ENCODE assay signal across 28 cellular contexts in the genomic region with DNA sequence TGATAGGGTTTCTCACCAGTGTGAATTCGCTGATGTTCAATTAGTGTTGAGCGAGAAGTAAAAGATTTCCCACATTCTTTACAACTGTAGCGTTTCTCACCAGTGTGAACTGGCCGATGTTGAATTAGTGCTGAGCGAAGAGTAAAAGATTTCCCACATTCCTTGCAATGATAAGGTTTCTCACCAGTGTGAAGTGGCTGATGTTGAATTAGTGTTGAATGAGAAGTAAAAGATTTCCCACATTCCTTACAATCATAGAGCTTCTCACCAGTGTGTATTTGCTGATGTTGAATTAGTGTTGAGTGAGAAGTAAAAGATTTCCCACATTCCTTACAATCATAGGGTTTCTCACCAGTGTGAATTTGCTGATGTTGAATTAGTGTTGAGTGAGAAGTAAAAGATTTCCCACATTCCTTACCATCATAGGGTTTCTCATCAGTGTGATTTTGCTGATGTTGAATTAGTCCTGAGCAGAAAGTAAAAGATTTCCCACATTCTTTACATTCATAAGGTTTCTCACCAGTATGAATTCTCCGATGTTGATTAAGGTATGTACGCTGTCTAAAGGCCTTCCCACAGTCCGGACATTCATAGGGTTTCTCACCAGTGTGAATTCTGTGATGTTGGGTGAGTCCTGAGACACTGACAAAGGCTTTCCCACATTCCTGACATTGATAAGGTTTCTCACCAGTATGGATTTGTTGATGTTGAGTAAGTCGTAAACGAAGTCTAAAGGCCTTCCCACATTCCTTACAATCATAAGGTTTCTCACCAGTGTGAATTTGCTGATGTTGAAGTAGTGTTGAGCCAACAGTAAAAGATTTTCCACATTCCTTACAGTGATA. TPM values are rescaled to one million over a fixed set of nuclear protein-coding genes. Genes with fewer than 3 reads are reported as not detected.
DNase-seq lines count a peak whose midpoint lies in the region; ATAC-seq, FAIRE-seq and TF ChIP-seq lines count a peak whose summit lies in the region.
"Had no signal": no experiment of that assay in that cellular context is flagged by ENCODE, and none has a peak within 500 bp of the region (broad histone marks: within the 10 kb centered on the region; RNA-seq: fewer than 3 reads in every experiment).

No MANE protein-coding gene starts in this region.

- no peak overlapping the region for H3K27ac ChIP-seq in CD8-positive, alpha-beta T cell (ENCODE audit: low read depth, low read length)
- no peak overlapping the region for H3K27ac ChIP-seq in HUES48 (ENCODE audit: low read depth, low read length)
- H3K27ac ChIP-seq in H1 (ENCODE audit: low read depth, low read length): no peak overlapping the region
- H3K27ac ChIP-seq in muscle layer of duodenum (ENCODE audit: low read length): no peak overlapping the region
- H3K27ac ChIP-seq in transverse colon: no peak overlapping the region
- no peak overlapping the region for H3K27ac ChIP-seq in colonic mucosa
- H3K27ac ChIP-seq: gastroesophageal sphincter, KMS-11, neutrophil had no signal

- no peaks in the 10 kb centered on the region for H3K4me1 ChIP-seq in CD8-positive, alpha-beta T cell (ENCODE audit: insufficient read depth, low read length)
- H3K4me1 ChIP-seq in HUES48 (ENCODE audit: control insufficient read depth, insufficient read depth, low read length): no peaks in the 10 kb centered on the region
- H3K4me1 ChIP-seq in H1 (replicated peaks in 1 of 4; ENCODE audit: control insufficient read depth in 3 of 4, insufficient read depth in 4 of 4, low read length in 3 of 4): no peaks in the 10 kb centered on the region
- H3K4me1 ChIP-seq in muscle layer of duodenum (ENCODE audit: control insufficient read depth in 1 of 2, insufficient read depth in 2 of 2, low read length in 2 of 2): no peaks in the 10 kb centered on the region
- H3K4me1 ChIP-seq in transverse colon: no peaks in the 10 kb centered on the region
- no peaks in the 10 kb centered on the region for H3K4me1 ChIP-seq in colonic mucosa
- H3K4me1 ChIP-seq: gastroesophageal sphincter had no signal

- in situ Hi-C loops in transverse colon (cut with MboI; ENCODE audit: low pct_ligation_motif_present in 1 of 4, low pct_unique_long_range_greater_than_20kb in 1 of 4, low sequenced_read_pairs in 3 of 4): no loop called here

- no peak overlapping the region for H2BK12ac ChIP-seq in H1 (ENCODE audit: low read depth, low read length)

- H3K9me3 Mint-ChIP-seq in CD8-positive, alpha-beta T cell: peaks cover 54% of the 10 kb centered on the region

- TF ChIP-seq EP300 in H1 (IDR thresholded peaks at IDR 0.05; ENCODE audit: borderline replicate concordance in 1 of 2, low read depth in 2 of 2, low read length in 2 of 2) (no peak), transverse colon (IDR thresholded peaks at IDR 0.05; ENCODE audit: low read depth) (no peak)

- H3K14ac ChIP-seq in H1 (ENCODE audit: insufficient read length): no peak overlapping the region

- H3K27me3 Mint-ChIP-seq in CD8-positive, alpha-beta T cell (ENCODE audit: low read depth): no peaks in the 10 kb centered on the region
- H3K27me3 Mint-ChIP-seq: B cell, brain, naive B cell, T-helper 17 cell had no signal

- no peaks in the 10 kb centered on the region for H3K27me3 ChIP-seq in CD8-positive, alpha-beta T cell (ENCODE audit: insufficient read depth, low read length)
- H3K27me3 ChIP-seq in HUES48 (ENCODE audit: control insufficient read depth, insufficient read depth, low read length) (no peaks in the 10 kb centered on the region), H1 (replicated peaks in 1 of 4; ENCODE audit: control insufficient read depth in 3 of 4, extremely low read depth in 1 of 4, insufficient read depth in 3 of 4, low read length in 3 of 4) (no peaks in the 10 kb centered on the region), muscle layer of duodenum (ENCODE audit: low read depth, low read length) (no peaks in the 10 kb centered on the region), transverse colon (no peaks in the 10 kb centered on the region), MG63 (no peaks in the 10 kb centered on the region), colonic mucosa (no peaks in the 10 kb centered on the region)
- H3K27me3 ChIP-seq: gastroesophageal sphincter, neutrophil had no signal

- H3K23me2 ChIP-seq in H1 (ENCODE audit: low read depth, low read length): no peaks in the 10 kb centered on the region

- no peak overlapping the region for H2AFZ ChIP-seq in H1 (ENCODE audit: low read length)

- H3K4me3 ChIP-seq in CD8-positive, alpha-beta T cell (ENCODE audit: low read depth, low read length): peak overlapping the region; percentile 6
- H3K4me3 ChIP-seq in HUES48 (ENCODE audit: low read depth, low read length): peak overlapping the region; percentile 23
- H3K4me3 ChIP-seq in H1 (ENCODE audit: extremely low read depth in 1 of 4, insufficient read depth in 2 of 4, low read depth in 3 of 4, low read length in 4 of 4): peak overlapping the region in 1 of 4 experiments; percentile 33; a peak in 1 of 8 replicates
- peak overlapping the region; percentile 40 to 51 for H3K4me3 ChIP-seq in muscle layer of duodenum (ENCODE audit: low read depth in 1 of 2, low read length in 2 of 2)
- no peak overlapping the region for H3K4me3 ChIP-seq in transverse colon
- no peak overlapping the region for H3K4me3 ChIP-seq in MG63
- no peak overlapping the region for H3K4me3 ChIP-seq in colonic mucosa
- H3K4me3 ChIP-seq: gastroesophageal sphincter had no signal

- H3K9ac ChIP-seq in HUES48 (ENCODE audit: low read depth, low read length) (no peak overlapping the region), H1 (replicated peaks in 1 of 4; ENCODE audit: extremely low read depth in 1 of 4, low read depth in 3 of 4, low read length in 3 of 4) (no peak overlapping the region), colonic mucosa (ENCODE audit: low read depth in 2 of 2, low read length in 2 of 2) (no peak overlapping the region)
- H3K9ac ChIP-seq: KMS-11 had no signal

- no peak for ATAC-seq in CD8-positive, alpha-beta T cell
- ATAC-seq: gastroesophageal sphincter, left lobe of liver, Right ventricle myocardium inferior, sciatic nerve, T-helper 17 cell had no signal

- no peak overlapping the region for H2BK15ac ChIP-seq in H1 (ENCODE audit: low read length)

- H4K20me1 ChIP-seq in H1 (replicated peaks in 1 of 2; ENCODE audit: control insufficient read depth in 1 of 2, insufficient read depth in 2 of 2, low read length in 2 of 2): no peaks in the 10 kb centered on the region

- H2BK20ac ChIP-seq in H1 (ENCODE audit: low read length): no peak overlapping the region

- CTCF ChIA-PET in CD8-positive, alpha-beta T cell (lab: Charles Lee): no interaction called here
- CTCF ChIA-PET in H1 (lab: Charles Lee; ENCODE audit: partially characterized antibody): no interaction called here

- no peak overlapping the region for H3K4me2 ChIP-seq in H1 (ENCODE audit: insufficient read depth in 1 of 2, low read depth in 2 of 2, low read length in 2 of 2)
- H3K4me2 ChIP-seq: KMS-11 had no signal

- TF ChIP-seq CTCF in CD8-positive, alpha-beta T cell (IDR thresholded peaks at IDR 0.05): no peak
- TF ChIP-seq CTCF in H1 (IDR thresholded peaks at IDR 0.05; ENCODE audit: control extremely low read depth in 1 of 3, insufficient read depth in 1 of 3, low read depth in 1 of 3, low read length in 3 of 3) (no peak), transverse colon (IDR thresholded peaks at IDR 0.05) (no peak), colonic mucosa (IDR thresholded peaks at IDR 0.05) (no peak)

- H3K18ac ChIP-seq in H1 (ENCODE audit: extremely low read depth, low read length): no peak overlapping the region

- H3K4me1 Mint-ChIP-seq in CD8-positive, alpha-beta T cell (ENCODE audit: low read depth): no peaks in the 10 kb centered on the region
- H3K4me1 Mint-ChIP-seq: B cell, brain, naive B cell, T-helper 17 cell had no signal

- no peak overlapping the region for H3K27ac Mint-ChIP-seq in CD8-positive, alpha-beta T cell
- H3K27ac Mint-ChIP-seq: B cell, brain, naive B cell, T-helper 17 cell had no signal

- no peaks in the 10 kb centered on the region for H3K79me1 ChIP-seq in H1 (ENCODE audit: low read depth, low read length)

- peak; percentile 19 for FAIRE-seq in H1 (lab: Jason Lieb, UNC)
- FAIRE-seq: GM12892 had no signal

- H2BK120ac ChIP-seq in H1 (replicated peaks; ENCODE audit: low read depth, low read length): no peak overlapping the region

- no peak overlapping the region for H4K5ac ChIP-seq in H1 (ENCODE audit: insufficient read length, low read depth, low read length)

- H4K8ac ChIP-seq in H1 (ENCODE audit: extremely low read depth, insufficient read depth, low read length): no peak overlapping the region

- H4K91ac ChIP-seq in H1 (replicated peaks; ENCODE audit: insufficient read length, low read length): no peak overlapping the region

- no peak for DNase-seq in CD8-positive, alpha-beta T cell
- DNase-seq in H1 (ENCODE audit: low read depth in 1 of 2, low spot score in 2 of 2) (no peak), inferior parietal cortex (ENCODE audit: extremely low spot score) (no peak), transverse colon (no peak), MG63 (no peak), colonic mucosa (no peak)
- DNase-seq: activated CD4-positive, alpha-beta T cell treated with anti-CD3 and anti-CD28 coated beads, Interleukin-2, amount 50 U/mL, for 48 hours; activated naive CD4-positive, alpha-beta T cell treated with Interleukin-2 at 50 U/mL for 16 hours; MM.1S; naive B cell; NCI-H1105 treated with DMSO at 0.1 percent for 48 hours; NCI-H2029; NCI-H226; NCI-H69; stimulated activated CD4-positive, alpha-beta T cell treated with anti-CD3 and anti-CD28 coated beads, Interleukin-12 subunit alpha, Interleukin-12 subunit beta, amount 100 ng/mL, for 4 hours; stimulated activated CD4-positive, alpha-beta T cell treated with anti-CD3 and anti-CD28 coated beads, Interleukin-4, amount 100 ng/mL, for 1 hour; T-helper 17 cell had no signal

- H3K4me3 Mint-ChIP-seq in CD8-positive, alpha-beta T cell: no peak overlapping the region
- H3K4me3 Mint-ChIP-seq: B cell, brain, naive B cell, T-helper 17 cell had no signal

- WGBS in H1 (ENCODE audit: extremely low coverage in 1 of 2, insufficient coverage in 1 of 2, insufficient read length in 1 of 2, insufficient replicate concordance in 2 of 2, low coverage in 1 of 2, low lambda C conversion rate in 2 of 2, missing lambda C conversion rate in 1 of 2), 2 experiments: 96% methylated on average over 10 of the region's 10 CpGs; no CpG with 5 or more reads in 1 of the 2 experiments
- WGBS in transverse colon (ENCODE audit: low coverage in 1 of 2), 2 donors: 97 to 99% methylated on average over 9 to 10 of the region's 10 CpGs

- intact Hi-C loops in CD8-positive, alpha-beta T cell (cut with DNase I, micrococcal nuclease): no loop called here
- intact Hi-C loops in transverse colon (cut with DNase I; ENCODE audit: low total_unique reads) (no loop called here), colonic mucosa (cut with DNase I) (no loop called here)

- peaks cover 0 to 4% of the 10 kb centered on the region in 2 experiments; a peak in 1 of 4 replicates for H3K79me2 ChIP-seq in H1 (ENCODE audit: control insufficient read depth in 1 of 2, insufficient read depth in 2 of 2, low read length in 2 of 2)

- no peak overlapping the region for H3K4ac ChIP-seq in H1 (replicated peaks; ENCODE audit: insufficient read length, low read depth, low read length)

- peaks cover 83% of the 10 kb centered on the region for H3K36me3 Mint-ChIP-seq in CD8-positive, alpha-beta T cell

- H2BK5ac ChIP-seq in H1 (ENCODE audit: low read depth, low read length): no peak overlapping the region

- POLR2A ChIA-PET in CD8-positive, alpha-beta T cell (lab: Charles Lee): no interaction called here
- POLR2A ChIA-PET in H1 (lab: Charles Lee; ENCODE audit: partially characterized antibody): no interaction called here

- TF ChIP-seq POLR2A in H1 (IDR thresholded peaks at IDR 0.05; ENCODE audit: control extremely low read depth in 1 of 2, low read depth in 2 of 2, low read length in 2 of 2) (no peak), transverse colon (IDR thresholded peaks at IDR 0.05) (no peak)

- H3K23ac ChIP-seq in H1 (ENCODE audit: insufficient read length): no peak overlapping the region

- peaks cover 14% of the 10 kb centered on the region for H3K36me3 ChIP-seq in CD8-positive, alpha-beta T cell (ENCODE audit: insufficient read depth, low read length)
- peaks cover 84% of the 10 kb centered on the region for H3K36me3 ChIP-seq in HUES48 (ENCODE audit: control insufficient read depth, insufficient read depth, low read length)
- H3K36me3 ChIP-seq in H1 (ENCODE audit: control insufficient read depth in 2 of 4, insufficient read depth in 4 of 4, low read length in 3 of 4): peaks cover 26 to 93% (median 64%) of the 10 kb centered on the region in 4 experiments
- H3K36me3 ChIP-seq in muscle layer of duodenum (ENCODE audit: control insufficient read depth in 1 of 2, insufficient read depth in 2 of 2, low read length in 2 of 2): peaks cover 19 to 93% of the 10 kb centered on the region in 2 donors
- H3K36me3 ChIP-seq in transverse colon: peaks cover 0 to 72% (median 31%) of the 10 kb centered on the region in 4 donors
- H3K36me3 ChIP-seq in MG63: peaks cover 2% of the 10 kb centered on the region
- H3K36me3 ChIP-seq in colonic mucosa: peaks cover 11% of the 10 kb centered on the region

- H3K9me3 ChIP-seq in CD8-positive, alpha-beta T cell (ENCODE audit: low read length): peaks cover 66% of the 10 kb centered on the region
- peaks cover 94% of the 10 kb centered on the region for H3K9me3 ChIP-seq in HUES48 (ENCODE audit: control insufficient read depth, insufficient read depth, low read length)
- peaks cover 82 to 92% of the 10 kb centered on the region in 2 experiments for H3K9me3 ChIP-seq in H1 (ENCODE audit: insufficient read depth in 2 of 2, low read depth in 1 of 2, low read length in 1 of 2)
- peaks cover 72 to 94% of the 10 kb centered on the region in 2 donors for H3K9me3 ChIP-seq in muscle layer of duodenum (ENCODE audit: control insufficient read depth in 1 of 2, low read length in 2 of 2)
- H3K9me3 ChIP-seq in transverse colon: peaks cover 91 to 96% of the 10 kb centered on the region in 2 donors
- peaks cover 52% of the 10 kb centered on the region for H3K9me3 ChIP-seq in MG63
- peaks cover 7% of the 10 kb centered on the region for H3K9me3 ChIP-seq in colonic mucosa

- no peak overlapping the region for H2AK5ac ChIP-seq in H1 (ENCODE audit: low read depth, low read length)

- no peak for TF ChIP-seq RAD21 in H1 (IDR thresholded peaks at IDR 0.05 in 1 of 2, conservative IDR thresholded peaks at IDR 0.05 in 1 of 2; ENCODE audit: low read depth in 2 of 2, low read length in 2 of 2)

- no peak overlapping the region for H3K56ac ChIP-seq in H1 (replicated peaks; ENCODE audit: insufficient read length, low read depth, low read length)

RNA-seq across cellular contexts. Expression of a gene that starts 24.0 kb away (rescaled TPM):
- total RNA-seq in CD8-positive, alpha-beta T cell: 1 to 10 TPM; 1.5 to 2.7 TPM
- total RNA-seq in H1 (2021; fragmentation: NEBNext Ultra II Directional; extraction: Animal tissue kit (Norgen Biotek cat#: 25700)): 18.0 and 21.2 TPM in 2 replicates
- polyA plus RNA-seq in H1 (2011; rRNA removed): 5.6 and 6.7 TPM in 2 replicates
- polyA plus RNA-seq in H1 (2011; cell fraction: cytosol; rRNA removed): 7.5 TPM
- 3.7 TPM for polyA plus RNA-seq in H1 (2011; cell fraction: nucleus; rRNA removed)
- polyA plus RNA-seq in H1 (2012, experiment 1 of 2): 4.4 to 7.1 TPM (median 5.1 TPM) in 4 replicates
- polyA plus RNA-seq in H1 (2012, experiment 2 of 2): 0.55 TPM
- polyA plus RNA-seq in H1 (2013, experiment 1 of 2): 10.0 TPM
- polyA plus RNA-seq in H1 (2013, experiment 2 of 2): 10.3 TPM
- 28.2 and 33.6 TPM in 2 replicates for polyA minus RNA-seq in H1 (2011; rRNA and poly(A)+ RNA removed)
- 17.9 TPM for polyA minus RNA-seq in H1 (2011; cell fraction: cytosol; rRNA and poly(A)+ RNA removed)
- polyA minus RNA-seq in H1 (2011; cell fraction: nucleus; rRNA and poly(A)+ RNA removed): 15.6 TPM
- total RNA-seq in transverse colon: 1 to 10 TPM in 3 of 4 donors, under 1 TPM in 1; 0.75 to 2.2 (median 1.4) TPM
- total RNA-seq in MG63 (2014; rRNA removed; shearing (Covaris generic); ENCODE audit: low replicate concordance): 0.20 TPM in 2 replicates
- total RNA-seq in colonic mucosa: 1 to 10 TPM; 1.1 to 3.1 TPM

Comparison
In these comparisons a context has a peak if more than half of its experiments do, and no peak if none do; other contexts are left out.
1. H3K4me3 ChIP-seq: peak in CD8-positive, alpha-beta T cell (single experiment), HUES48 (single experiment) and muscle layer of duodenum (2 of 2); none in transverse colon (0 of 4), MG63 (single experiment) and colonic mucosa (single experiment).